Comparison of ENCODE assay signal across 11 cellular contexts in genomic region chr10:68163735-68164134, GRCh38. TPM values are rescaled to one million over a fixed set of nuclear protein-coding genes. Genes with fewer than 3 reads are reported as not detected.
DNase-seq lines count a peak whose midpoint lies in the region; ATAC-seq and TF ChIP-seq lines count a peak whose summit lies in the region.
"Had no signal": no experiment of that assay in that cellular context is flagged by ENCODE, and none has a peak within 500 bp of the region (broad histone marks: within the 10 kb centered on the region; RNA-seq: fewer than 3 reads in every experiment).

No MANE protein-coding gene starts in this region.

- no peaks in the 10 kb centered on the region for H3K27me3 Mint-ChIP-seq in activated T-cell treated with anti-CD3 and anti-CD28 coated beads, Interleukin-2, amount 50 U/mL, for 4 hours (ENCODE audit: low read depth)
- no peaks in the 10 kb centered on the region for H3K27me3 Mint-ChIP-seq in activated T-cell treated with anti-CD3 and anti-CD28 coated beads, Interleukin-2, amount 50 U/mL, for 24 hours
- no peaks in the 10 kb centered on the region for H3K27me3 Mint-ChIP-seq in stimulated activated naive B cell treated with anti-CD40 and anti-IgM and Interleukin-4, amounts not matched to agents 10 μg/mL and 1 μg/mL and 100 μg/mL, for 72 hours
- peaks cover 11% of the 10 kb centered on the region for H3K27me3 Mint-ChIP-seq in nephron progenitor cell (ENCODE audit: low read depth, poor library complexity)

- intact Hi-C loops in left ventricle myocardium superior (cut with micrococcal nuclease), result no loop called here

- no peaks in the 10 kb centered on the region for H3K36me3 Mint-ChIP-seq in activated T-cell treated with anti-CD3 and anti-CD28 coated beads, Interleukin-2, amount 50 U/mL, for 4 hours (ENCODE audit: insufficient read depth)
- no peaks in the 10 kb centered on the region for H3K36me3 Mint-ChIP-seq in activated T-cell treated with anti-CD3 and anti-CD28 coated beads, Interleukin-2, amount 50 U/mL, for 24 hours (ENCODE audit: low read depth)
- H3K36me3 Mint-ChIP-seq in stimulated activated naive B cell treated with anti-CD40 and anti-IgM and Interleukin-4, amounts not matched to agents 10 μg/mL and 1 μg/mL and 100 μg/mL, for 72 hours, result no peaks in the 10 kb centered on the region
- H3K36me3 Mint-ChIP-seq in nephron progenitor cell (ENCODE audit: low read depth), result no peaks in the 10 kb centered on the region

- H3K4me3 Mint-ChIP-seq in activated T-cell treated with anti-CD3 and anti-CD28 coated beads, Interleukin-2, amount 50 U/mL, for 4 hours, result no peak overlapping the region
- H3K4me3 Mint-ChIP-seq in activated T-cell treated with anti-CD3 and anti-CD28 coated beads, Interleukin-2, amount 50 U/mL, for 24 hours, result no peak overlapping the region
- H3K4me3 Mint-ChIP-seq in stimulated activated naive B cell treated with anti-CD40 and anti-IgM and Interleukin-4, amounts not matched to agents 10 μg/mL and 1 μg/mL and 100 μg/mL, for 72 hours, result no peak overlapping the region
- no peak overlapping the region for H3K4me3 Mint-ChIP-seq in nephron progenitor cell

- no peaks in the 10 kb centered on the region for H3K4me1 Mint-ChIP-seq in activated T-cell treated with anti-CD3 and anti-CD28 coated beads, Interleukin-2, amount 50 U/mL, for 4 hours (ENCODE audit: low read depth)
- peaks cover 6% of the 10 kb centered on the region for H3K4me1 Mint-ChIP-seq in activated T-cell treated with anti-CD3 and anti-CD28 coated beads, Interleukin-2, amount 50 U/mL, for 24 hours (ENCODE audit: low read depth)
- H3K4me1 Mint-ChIP-seq in stimulated activated naive B cell treated with anti-CD40 and anti-IgM and Interleukin-4, amounts not matched to agents 10 μg/mL and 1 μg/mL and 100 μg/mL, for 72 hours, result peaks cover 0 to 7% of the 10 kb centered on the region in 2 donors
- H3K4me1 Mint-ChIP-seq in nephron progenitor cell, result no peaks in the 10 kb centered on the region

- DNase-seq in activated T-cell treated with anti-CD3 and anti-CD28 coated beads, Interleukin-2, amount 50 U/mL, for 4 hours, result no peak
- DNase-seq in activated T-cell treated with anti-CD3 and anti-CD28 coated beads, Interleukin-2, amount 50 U/mL, for 24 hours, result no peak
- DNase-seq in stimulated activated naive B cell treated with anti-CD40 and anti-IgM and Interleukin-4, amounts not matched to agents 10 μg/mL and 1 μg/mL and 100 μg/mL, for 72 hours, result no peak
- DNase-seq in globus pallidus (ENCODE audit: low spot score), result no peak
- no peak for DNase-seq in left ventricle myocardium superior
- no peak for DNase-seq in nephron progenitor cell
- DNase-seq: activated effector memory CD4-positive, alpha-beta T cell treated with anti-CD3 and anti-CD28 coated beads, Interleukin-2, amount 50 U/mL, for 16 hours; NCI-H82 had no signal

- TF ChIP-seq CTCF in nephron progenitor cell (IDR thresholded peaks at IDR 0.05), result no peak

- peak; percentile 46 to 65 for ATAC-seq in activated T-cell treated with anti-CD3 and anti-CD28 coated beads, Interleukin-2, amount 50 U/mL, for 4 hours
- ATAC-seq in HG02610 (IDR thresholded peaks at IDR 0.05; ENCODE audit: unreplicated experiment), result peak; percentile 97
- ATAC-seq in HG03460 (IDR thresholded peaks at IDR 0.05; ENCODE audit: unreplicated experiment), result peak; percentile 95
- ATAC-seq in stimulated activated naive B cell treated with anti-CD40 and anti-IgM and Interleukin-4, amounts not matched to agents 10 μg/mL and 1 μg/mL and 100 μg/mL, for 72 hours (replicated peaks), result peak; percentile 91
- ATAC-seq in left ventricle myocardium superior, result no peak

- H3K9me3 Mint-ChIP-seq in activated T-cell treated with anti-CD3 and anti-CD28 coated beads, Interleukin-2, amount 50 U/mL, for 4 hours, result no peaks in the 10 kb centered on the region
- no peaks in the 10 kb centered on the region for H3K9me3 Mint-ChIP-seq in activated T-cell treated with anti-CD3 and anti-CD28 coated beads, Interleukin-2, amount 50 U/mL, for 24 hours
- H3K9me3 Mint-ChIP-seq in stimulated activated naive B cell treated with anti-CD40 and anti-IgM and Interleukin-4, amounts not matched to agents 10 μg/mL and 1 μg/mL and 100 μg/mL, for 72 hours, result no peaks in the 10 kb centered on the region
- H3K9me3 Mint-ChIP-seq in nephron progenitor cell, result peaks cover 5% of the 10 kb centered on the region

- no peak overlapping the region for H3K27ac Mint-ChIP-seq in activated T-cell treated with anti-CD3 and anti-CD28 coated beads, Interleukin-2, amount 50 U/mL, for 24 hours
- no peak overlapping the region for H3K27ac Mint-ChIP-seq in stimulated activated naive B cell treated with anti-CD40 and anti-IgM and Interleukin-4, amounts not matched to agents 10 μg/mL and 1 μg/mL and 100 μg/mL, for 72 hours
- H3K27ac Mint-ChIP-seq in nephron progenitor cell, result no peak overlapping the region

RNA-seq across cellular contexts. Expression of gene MYPN, which starts 54.4 kb away (rescaled TPM):
- total RNA-seq in activated T-cell treated with anti-CD3 and anti-CD28 coated beads, Interleukin-2, amount 50 U/mL, for 4 hours, result not detected
- total RNA-seq in left ventricle myocardium superior, result 107 TPM
- total RNA-seq: T-helper 1 cell treated with Interleukin-12 subunit alpha and Interleukin-12 subunit beta and Interleukin-4 antibody, amounts not matched to agents 30 ng/mL and 1 ng/mL, for 36 hours had no signal

Comparison
In these comparisons a context has a peak if more than half of its experiments do, and no peak if none do; other contexts are left out.
1. RNA of gene MYPN, which starts 54.4 kb away (total RNA-seq): 107 TPM in left ventricle myocardium superior (single experiment); not detected in activated T-cell treated with anti-CD3 and anti-CD28 coated beads, Interleukin-2, amount 50 U/mL, for 4 hours; every median in the first group is over 100 times any median in the second.